In genomic region chr6:17703256-17703694, GRCh38 we compare ENCODE assay signal across 8 cellular contexts. TPM values are rescaled to one million over a fixed set of nuclear protein-coding genes. Genes with fewer than 3 reads are reported as not detected.
DNase-seq lines count a peak whose midpoint lies in the region; ATAC-seq and TF ChIP-seq lines count a peak whose summit lies in the region.

No MANE protein-coding gene starts in this region.

- peaks cover 15 to 72% (median 48%) of the 10 kb centered on the region in 4 donors for H3K4me1 Mint-ChIP-seq in CD4-positive, CD25-positive, alpha-beta regulatory T cell
- H3K4me1 Mint-ChIP-seq in activated CD4-positive, alpha-beta memory T cell treated with anti-CD3 and anti-CD28 coated beads for 36 hours (ENCODE audit: low read depth) = peaks cover 45% of the 10 kb centered on the region

- H3K4me3 ChIP-seq in CD4-positive, CD25-positive, alpha-beta regulatory T cell (ENCODE audit: low read depth, low read length) = peak overlapping the region; percentile 82
- no peak overlapping the region for H3K4me3 ChIP-seq in IMR-90 (ENCODE audit: insufficient read depth, low read depth, low read length)

- ATAC-seq in CD4-positive, CD25-positive, alpha-beta regulatory T cell (ENCODE audit: low read depth in 2 of 2) = no peak
- no peak for ATAC-seq in IMR-90 (ENCODE audit: low read depth)
- ATAC-seq in HG02588 (IDR thresholded peaks at IDR 0.05; ENCODE audit: unreplicated experiment) = no peak
- no peak for ATAC-seq in HG02840 (IDR thresholded peaks at IDR 0.05; ENCODE audit: low FRiP score, unreplicated experiment)
- no peak for ATAC-seq in HG03571 (IDR thresholded peaks at IDR 0.05; ENCODE audit: unreplicated experiment)
- no peak for ATAC-seq in GM21786 (IDR thresholded peaks at IDR 0.05; ENCODE audit: unreplicated experiment)

- no peak for TF ChIP-seq RAD21 in IMR-90 (IDR thresholded peaks at IDR 0.05; ENCODE audit: low read length)

- peak overlapping the region in 2 of 3 donors; percentile 62 to 94 for H3K27ac Mint-ChIP-seq in CD4-positive, CD25-positive, alpha-beta regulatory T cell
- H3K27ac Mint-ChIP-seq in activated CD4-positive, alpha-beta memory T cell treated with anti-CD3 and anti-CD28 coated beads for 36 hours = peak overlapping the region; percentile 93

- dilution Hi-C loops in IMR-90 (cut with HindIII; ENCODE audit: low sequenced_read_pairs, unreplicated experiment) = no loop called here

- H2BK120ac ChIP-seq in IMR-90 (ENCODE audit: low read depth, low read length) = peak overlapping the region; percentile 33; the same call in 1 of the 2 replicates

- peak overlapping the region; percentile 62 for H3K18ac ChIP-seq in IMR-90 (ENCODE audit: low read depth, low read length)

- peak overlapping the region; percentile 72 for H2BK5ac ChIP-seq in IMR-90 (ENCODE audit: low read depth, low read length, poor library complexity, severe bottlenecking)

- intact Hi-C loops in IMR-90 (cut with micrococcal nuclease) = no loop called here
- intact Hi-C loops in activated CD4-positive, alpha-beta memory T cell treated with anti-CD3 and anti-CD28 coated beads for 36 hours (cut with micrococcal nuclease) = loop anchor here (2.0 to 10.0 kb wide), 6 partner anchors 50 to 1571 kb away; no protein-coding TSS in a partner anchor

- peak overlapping the region in 1 of 2 experiments; percentile 32; a peak in 2 of 4 replicates for H4K8ac ChIP-seq in IMR-90 (ENCODE audit: low read depth in 2 of 2, low read length in 2 of 2)

- CTCF ChIA-PET in IMR-90 (lab: Yijun Ruan, JAX) = interaction anchor here (0.6 kb wide), 2 partner anchors 12 to 19 kb away, joined by 3 to 5 read pairs; no protein-coding TSS in a partner anchor
- CTCF ChIA-PET in activated CD4-positive, alpha-beta memory T cell treated with anti-CD3 and anti-CD28 coated beads for 36 hours (lab: Charles Lee) = interaction anchor here (0.6 to 4.3 kb wide), 8 partner anchors 11 to 631 kb away, joined by 3 to 29 read pairs (median 5); partner anchors contain the start of gene FAM8A1

- H4K5ac ChIP-seq in IMR-90 (ENCODE audit: low read depth, low read length) = 0 out of 2 replicates have a peak overlapping the region, but pooled peaks have one; percentile 15

- 0 out of 2 replicates have a peak overlapping the region, but pooled peaks have one; percentile 21 for H3K23ac ChIP-seq in IMR-90 (ENCODE audit: low read depth, low read length)

- no peak overlapping the region for H2AK9ac ChIP-seq in IMR-90 (replicated peaks; ENCODE audit: low read depth, low read length, poor library complexity)

- peak overlapping the region; percentile 73 to 96 (median 90) for H3K4me3 Mint-ChIP-seq in CD4-positive, CD25-positive, alpha-beta regulatory T cell
- H3K4me3 Mint-ChIP-seq in activated CD4-positive, alpha-beta memory T cell treated with anti-CD3 and anti-CD28 coated beads for 36 hours = peak overlapping the region; percentile 73

- no peak overlapping the region for H2AFZ ChIP-seq in IMR-90 (replicated peaks; ENCODE audit: low read length, poor library complexity)

- DNase-seq in CD4-positive, CD25-positive, alpha-beta regulatory T cell = peak in 2 of 3 donors; percentile 29 to 65
- DNase-seq in IMR-90 (peak; percentile 82), iris pigment epithelial cell (ENCODE audit: low read depth) (peak; percentile 77)
- peak; percentile 45 for DNase-seq in activated CD4-positive, alpha-beta memory T cell treated with anti-CD3 and anti-CD28 coated beads for 36 hours

- no peak overlapping the region for H2AK5ac ChIP-seq in IMR-90 (ENCODE audit: low read depth, low read length)

- no TSS peak for BruUV-seq in IMR-90 (replicated peaks; lab: Mats Ljungman, UMichigan)

- no peak overlapping the region for H2BK15ac ChIP-seq in IMR-90 (ENCODE audit: low read depth, low read length)

- no peaks in the 10 kb centered on the region for H3K27me3 ChIP-seq in CD4-positive, CD25-positive, alpha-beta regulatory T cell (ENCODE audit: control insufficient read depth, insufficient read depth, low read length)
- H3K27me3 ChIP-seq in IMR-90 (ENCODE audit: control insufficient read depth, insufficient read depth, low read length) = no peaks in the 10 kb centered on the region

- H3K9ac ChIP-seq in IMR-90 (ENCODE audit: low read depth, low read length) = no peak overlapping the region

- peak overlapping the region; percentile 52 for H3K4me2 ChIP-seq in IMR-90 (ENCODE audit: low read depth, low read length)

- 0 out of 2 replicates have a peak overlapping the region, but pooled peaks have one; percentile 8 for H3K14ac ChIP-seq in IMR-90 (replicated peaks; ENCODE audit: low read depth, low read length)

- H3K27me3 Mint-ChIP-seq in CD4-positive, CD25-positive, alpha-beta regulatory T cell = no peaks in the 10 kb centered on the region
- H3K27me3 Mint-ChIP-seq in activated CD4-positive, alpha-beta memory T cell treated with anti-CD3 and anti-CD28 coated beads for 36 hours = peaks cover 1% of the 10 kb centered on the region

- H4K20me1 ChIP-seq in IMR-90 (ENCODE audit: insufficient read depth, low read length) = peaks cover 38% of the 10 kb centered on the region

- peak overlapping the region; percentile 14; the same call in 1 of the 2 replicates for H2BK20ac ChIP-seq in IMR-90 (ENCODE audit: low read depth, low read length)

- peaks cover 49% of the 10 kb centered on the region for H3K4me1 ChIP-seq in CD4-positive, CD25-positive, alpha-beta regulatory T cell (ENCODE audit: control insufficient read depth, insufficient read depth, low read length, poor library complexity, severe bottlenecking)
- H3K4me1 ChIP-seq in IMR-90 (ENCODE audit: control insufficient read depth, insufficient read depth, low read length) = peaks cover 2% of the 10 kb centered on the region; the same call in 1 of the 2 replicates

- POLR2A ChIA-PET in IMR-90 (lab: Charles Lee; ENCODE audit: unreplicated experiment) = interaction anchor here (0.7 kb wide), 1 partner anchor 9 kb away, joined by 3 read pairs; no protein-coding TSS in a partner anchor
- POLR2A ChIA-PET in activated CD4-positive, alpha-beta memory T cell treated with anti-CD3 and anti-CD28 coated beads for 36 hours (lab: Charles Lee) = interaction anchor here (0.7 to 2.4 kb wide), 3 partner anchors 11 to 103 kb away, joined by 5 to 12 read pairs (median 5); partner anchors contain the start of gene FAM8A1

- H3K9me3 ChIP-seq in CD4-positive, CD25-positive, alpha-beta regulatory T cell (ENCODE audit: control insufficient read depth in 2 of 2, low read length in 2 of 2) = no peaks in the 10 kb centered on the region
- no peaks in the 10 kb centered on the region for H3K9me3 ChIP-seq in IMR-90 (ENCODE audit: control insufficient read depth, insufficient read depth, low read length)

- peaks cover 0 to 2% (median 0%) of the 10 kb centered on the region in 7 donors for H3K9me3 Mint-ChIP-seq in CD4-positive, CD25-positive, alpha-beta regulatory T cell
- no peaks in the 10 kb centered on the region for H3K9me3 Mint-ChIP-seq in activated CD4-positive, alpha-beta memory T cell treated with anti-CD3 and anti-CD28 coated beads for 36 hours

- H3K36me3 ChIP-seq in CD4-positive, CD25-positive, alpha-beta regulatory T cell (ENCODE audit: control insufficient read depth, insufficient read depth, low read length) = no peaks in the 10 kb centered on the region
- H3K36me3 ChIP-seq in IMR-90 (ENCODE audit: control insufficient read depth, insufficient read depth, low read length) = 0 out of 2 replicates have a peak, but pooled peaks cover 2% of the 10 kb centered on the region

- no peaks in the 10 kb centered on the region for H3K9me1 ChIP-seq in IMR-90 (ENCODE audit: insufficient read depth, low read length)

- peaks cover 0 to 14% of the 10 kb centered on the region in 2 experiments; a peak in 1 of 4 replicates for H3K79me1 ChIP-seq in IMR-90 (ENCODE audit: low read depth in 1 of 2, low read length in 2 of 2)

- in situ Hi-C loops in IMR-90 (cut with MboI; ENCODE audit: low sequenced_read_pairs) = no loop called here

- H3K4ac ChIP-seq in IMR-90 (ENCODE audit: low read depth, low read length) = peak overlapping the region; percentile 51; the same call in 1 of the 2 replicates

- no peak overlapping the region for H3K56ac ChIP-seq in IMR-90 (ENCODE audit: extremely low read depth, insufficient read depth, low read length)

- peak overlapping the region; percentile 99 for H3K27ac ChIP-seq in CD4-positive, CD25-positive, alpha-beta regulatory T cell (ENCODE audit: insufficient read depth, low read length, poor library complexity, severe bottlenecking)
- peak overlapping the region; percentile 92; the same call in 1 of the 2 replicates for H3K27ac ChIP-seq in IMR-90 (ENCODE audit: insufficient read depth, low read length)

- no peak for TF ChIP-seq POLR2A in IMR-90 (IDR thresholded peaks at IDR 0.05; ENCODE audit: low read depth, low read length)

- WGBS in IMR-90 (ENCODE audit: extremely low coverage in 2 of 2, insufficient read length in 1 of 2), 2 experiments = no CpG with 5 or more reads among the region's 1 CpG

- H3K36me3 Mint-ChIP-seq in CD4-positive, CD25-positive, alpha-beta regulatory T cell = peaks cover under 1% of the 10 kb centered on the region
- peaks cover 23% of the 10 kb centered on the region for H3K36me3 Mint-ChIP-seq in activated CD4-positive, alpha-beta memory T cell treated with anti-CD3 and anti-CD28 coated beads for 36 hours

- TF ChIP-seq CTCF in IMR-90 (conservative IDR thresholded peaks at IDR 0.05; ENCODE audit: low read depth, low read length) = no peak

- H4K91ac ChIP-seq in IMR-90 (ENCODE audit: insufficient read depth, low read depth, low read length) = 0 out of 2 replicates have a peak overlapping the region, but pooled peaks have one; percentile 10

TF ChIP-seq in IMR-90, 13 proteins besides CTCF, POLR2A, EP300 and RAD21 (continues in another document):
- TF ChIP-seq, protein P1, sequence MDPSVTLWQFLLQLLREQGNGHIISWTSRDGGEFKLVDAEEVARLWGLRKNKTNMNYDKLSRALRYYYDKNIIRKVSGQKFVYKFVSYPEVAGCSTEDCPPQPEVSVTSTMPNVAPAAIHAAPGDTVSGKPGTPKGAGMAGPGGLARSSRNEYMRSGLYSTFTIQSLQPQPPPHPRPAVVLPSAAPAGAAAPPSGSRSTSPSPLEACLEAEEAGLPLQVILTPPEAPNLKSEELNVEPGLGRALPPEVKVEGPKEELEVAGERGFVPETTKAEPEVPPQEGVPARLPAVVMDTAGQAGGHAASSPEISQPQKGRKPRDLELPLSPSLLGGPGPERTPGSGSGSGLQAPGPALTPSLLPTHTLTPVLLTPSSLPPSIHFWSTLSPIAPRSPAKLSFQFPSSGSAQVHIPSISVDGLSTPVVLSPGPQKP (IDR thresholded peaks at IDR 0.05; ENCODE audit: borderline replicate concordance, low read depth, low read length) = no peak
- TF ChIP-seq FOS (IDR thresholded peaks at IDR 0.05; ENCODE audit: low read depth, low read length) (no peak), NFE2L2 (IDR thresholded peaks at IDR 0.05; ENCODE audit: low read depth, low read length) (peak; percentile 97), MAFK (IDR thresholded peaks at IDR 0.05; ENCODE audit: low read depth, low read length) (peak; percentile 97)

RNA-seq across cellular contexts. Expression of gene NUP153, which starts 3.5 kb away (rescaled TPM):
- total RNA-seq in CD4-positive, CD25-positive, alpha-beta regulatory T cell = 64.5 TPM
- 1 to 10 TPM; 4.2 to 4.9 (median 4.4) TPM for polyA plus RNA-seq in CD4-positive, CD25-positive, alpha-beta regulatory T cell
- total RNA-seq in IMR-90 (2012; rRNA removed) = 37.5 and 39.4 TPM in 2 replicates
- 17.2 and 17.5 TPM in 2 replicates for polyA plus RNA-seq in IMR-90 (2012; rRNA removed)
- polyA plus RNA-seq in IMR-90 (2012; cell fraction: cytosol; rRNA removed) = 3.9 and 4.4 TPM in 2 replicates
- polyA plus RNA-seq in IMR-90 (2012; cell fraction: nucleus; rRNA removed; ENCODE audit: low replicate concordance) = 9.2 and 32.3 TPM in 2 replicates
- total RNA-seq in activated CD4-positive, alpha-beta memory T cell treated with anti-CD3 and anti-CD28 coated beads for 36 hours = 10 to 100 TPM; 72.4 to 78.2 TPM
